In the genomic region with DNA sequence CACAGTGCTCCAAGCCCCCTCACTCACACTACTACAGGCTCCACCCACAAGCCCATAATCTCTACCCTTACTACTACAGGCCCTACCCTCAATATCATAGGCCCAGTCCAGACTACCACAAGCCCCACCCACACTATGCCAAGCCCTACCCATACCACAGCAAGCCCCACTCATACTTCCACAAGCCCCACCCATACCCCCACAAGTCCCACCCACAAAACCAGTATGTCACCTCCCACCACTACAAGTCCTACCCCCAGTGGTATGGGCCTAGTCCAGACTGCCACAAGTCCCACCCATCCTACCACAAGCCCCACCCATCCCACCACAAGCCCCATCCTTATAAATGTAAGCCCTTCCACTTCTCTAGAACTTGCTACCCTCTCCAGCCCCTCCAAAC, we compare ENCODE assay signal across 8 cellular contexts.
DNase-seq lines count a peak whose midpoint lies in the region; ATAC-seq, FAIRE-seq and TF ChIP-seq lines count a peak whose summit lies in the region.

No MANE protein-coding gene starts in this region.

- no peaks in the 10 kb centered on the region for H3K9me3 Mint-ChIP-seq in stimulated activated naive CD8-positive, alpha-beta T cell treated with anti-CD3 and anti-CD28 coated beads, Interleukin-15, Interleukin-2, amounts not matched to agents 100 ng/mL and 50 ng/mL, for 24 hours

- H3K4me1 Mint-ChIP-seq in stimulated activated naive CD8-positive, alpha-beta T cell treated with anti-CD3 and anti-CD28 coated beads, Interleukin-15, Interleukin-2, amounts not matched to agents 100 ng/mL and 50 ng/mL, for 24 hours (ENCODE audit: low read depth), result peaks cover 33% of the 10 kb centered on the region

- in situ Hi-C loops in ACHN (cut with HindIII; ENCODE audit: low pct_ligation_motif_present, low pct_unique_long_range_greater_than_20kb, low sequenced_read_pairs), result no loop called here

- H3K36me3 Mint-ChIP-seq in stimulated activated naive CD8-positive, alpha-beta T cell treated with anti-CD3 and anti-CD28 coated beads, Interleukin-15, Interleukin-2, amounts not matched to agents 100 ng/mL and 50 ng/mL, for 24 hours (ENCODE audit: low read depth), result peaks cover 12% of the 10 kb centered on the region

- DNase-seq in ACHN, result peak; percentile 76
- peak; percentile 78 for DNase-seq in H54 (ENCODE audit: insufficient read length, low spot score)
- DNase-seq in SIG-M5 treated with dmso at 0.1 percent for 504 hours (lab: John Stamatoyannopoulos, UW; ENCODE audit: unreplicated experiment), result peak; percentile 86
- DNase-seq in activated gamma-delta T cell treated with anti-CD3 and anti-CD28 coated beads, Interleukin-2, amount 50 U/mL, for 16 hours (ENCODE audit: low read depth), result peak; percentile 44
- DNase-seq in iris pigment epithelial cell (ENCODE audit: low read depth), result peak; percentile 84
- no peak for DNase-seq in NCI-H526 treated with DMSO at 0.1 percent for 48 hours (lab: John Stamatoyannopoulos, UW)

- H3K27me3 Mint-ChIP-seq in stimulated activated naive CD8-positive, alpha-beta T cell treated with anti-CD3 and anti-CD28 coated beads, Interleukin-15, Interleukin-2, amounts not matched to agents 100 ng/mL and 50 ng/mL, for 24 hours, result no peaks in the 10 kb centered on the region

- ATAC-seq in HG03342 (IDR thresholded peaks at IDR 0.05; ENCODE audit: unreplicated experiment), result no peak

- peak; percentile 81 for FAIRE-seq in H54 (lab: Jason Lieb, UNC)

- TF ChIP-seq POLR2A in H54 (IDR thresholded peaks at IDR 0.05; ENCODE audit: low read depth, low read length), result no peak

- peak overlapping the region; percentile 62 for H3K27ac Mint-ChIP-seq in stimulated activated naive CD8-positive, alpha-beta T cell treated with anti-CD3 and anti-CD28 coated beads, Interleukin-15, Interleukin-2, amounts not matched to agents 100 ng/mL and 50 ng/mL, for 24 hours

- H3K4me3 Mint-ChIP-seq in stimulated activated naive CD8-positive, alpha-beta T cell treated with anti-CD3 and anti-CD28 coated beads, Interleukin-15, Interleukin-2, amounts not matched to agents 100 ng/mL and 50 ng/mL, for 24 hours, result no peak overlapping the region
